ENCODE assay signal across 24 cellular contexts in genomic region chr3:184192889-184193288, GRCh38. TPM values are rescaled to one million over a fixed set of nuclear protein-coding genes. Genes with fewer than 3 reads are reported as not detected.
DNase-seq lines count a peak whose midpoint lies in the region; ATAC-seq and TF ChIP-seq lines count a peak whose summit lies in the region.
"Had no signal": no experiment of that assay in that cellular context is flagged by ENCODE, and none has a peak within 500 bp of the region (broad histone marks: within the 10 kb centered on the region; RNA-seq: fewer than 3 reads in every experiment).

No MANE protein-coding gene starts in this region.

- H3K4me3 Mint-ChIP-seq in activated T-cell treated with anti-CD3 and anti-CD28 coated beads, Interleukin-2, amount 50 U/mL, for 24 hours = no peak overlapping the region
- no peak overlapping the region for H3K4me3 Mint-ChIP-seq in stimulated activated naive B cell treated with anti-CD40 and anti-IgM and Interleukin-4, amounts not matched to agents 10 μg/mL and 1 μg/mL and 100 μg/mL, for 72 hours
- H3K4me3 Mint-ChIP-seq: CD14-positive monocyte; CD4-positive, alpha-beta T cell; CD8-positive, alpha-beta memory T cell; H9 had no signal

- H3K27me3 Mint-ChIP-seq in activated T-cell treated with anti-CD3 and anti-CD28 coated beads, Interleukin-2, amount 50 U/mL, for 24 hours = no peaks in the 10 kb centered on the region
- no peaks in the 10 kb centered on the region for H3K27me3 Mint-ChIP-seq in stimulated activated naive B cell treated with anti-CD40 and anti-IgM and Interleukin-4, amounts not matched to agents 10 μg/mL and 1 μg/mL and 100 μg/mL, for 72 hours
- H3K27me3 Mint-ChIP-seq: CD4-positive, alpha-beta T cell; CD8-positive, alpha-beta memory T cell had no signal

- TF ChIP-seq CTCF in osteoblast (IDR thresholded peaks at IDR 0.05; ENCODE audit: extremely low read depth, low read depth, low read length) (no peak), coronary artery (IDR thresholded peaks at IDR 0.05) (no peak)

- H3K27ac Mint-ChIP-seq in activated T-cell treated with anti-CD3 and anti-CD28 coated beads, Interleukin-2, amount 50 U/mL, for 24 hours = peak overlapping the region; percentile 41
- H3K27ac Mint-ChIP-seq in stimulated activated naive B cell treated with anti-CD40 and anti-IgM and Interleukin-4, amounts not matched to agents 10 μg/mL and 1 μg/mL and 100 μg/mL, for 72 hours = peak overlapping the region; percentile 20
- H3K27ac Mint-ChIP-seq: CD4-positive, alpha-beta T cell; H9 had no signal

- peaks cover 31% of the 10 kb centered on the region for H3K79me2 ChIP-seq in osteoblast (ENCODE audit: insufficient read depth, low read length)

- peaks cover 87% of the 10 kb centered on the region for H3K36me3 Mint-ChIP-seq in activated T-cell treated with anti-CD3 and anti-CD28 coated beads, Interleukin-2, amount 50 U/mL, for 24 hours (ENCODE audit: low read depth)
- peaks cover 34 to 57% of the 10 kb centered on the region in 2 donors for H3K36me3 Mint-ChIP-seq in stimulated activated naive B cell treated with anti-CD40 and anti-IgM and Interleukin-4, amounts not matched to agents 10 μg/mL and 1 μg/mL and 100 μg/mL, for 72 hours

- H3K4me3 ChIP-seq in H7 (ENCODE audit: insufficient read depth, low read depth, low read length) = no peak overlapping the region
- no peak overlapping the region for H3K4me3 ChIP-seq in osteoblast (ENCODE audit: insufficient read depth, low read length)
- H3K4me3 ChIP-seq in coronary artery = no peak overlapping the region
- H3K4me3 ChIP-seq: A549; BLaER1 treated with 17β-estradiol and CSF1 and Interleukin-3, amounts not matched to agents 10 nM and 100 nM; GM12878 had no signal

- no peak for ATAC-seq in stimulated activated naive B cell treated with anti-CD40 and anti-IgM and Interleukin-4, amounts not matched to agents 10 μg/mL and 1 μg/mL and 100 μg/mL, for 72 hours (replicated peaks)
- ATAC-seq: A549, GM12878, HCT116 had no signal

- peaks cover 44% of the 10 kb centered on the region for H3K36me3 ChIP-seq in H7 (replicated peaks; ENCODE audit: control insufficient read depth, insufficient read depth, low read length)
- H3K36me3 ChIP-seq in osteoblast (ENCODE audit: insufficient read depth, low read length) = peaks cover 85% of the 10 kb centered on the region

- H3K4me1 ChIP-seq in osteoblast (ENCODE audit: insufficient read depth, low read length) = no peaks in the 10 kb centered on the region
- H3K4me1 ChIP-seq: A549, BE2C had no signal

- peaks cover 13% of the 10 kb centered on the region for H3K4me1 Mint-ChIP-seq in activated T-cell treated with anti-CD3 and anti-CD28 coated beads, Interleukin-2, amount 50 U/mL, for 24 hours (ENCODE audit: low read depth)
- peaks cover 9 to 12% of the 10 kb centered on the region in 2 donors for H3K4me1 Mint-ChIP-seq in stimulated activated naive B cell treated with anti-CD40 and anti-IgM and Interleukin-4, amounts not matched to agents 10 μg/mL and 1 μg/mL and 100 μg/mL, for 72 hours
- H3K4me1 Mint-ChIP-seq: H9 had no signal

- no peak overlapping the region for H3K4me2 ChIP-seq in osteoblast (ENCODE audit: insufficient read depth, low read length)
- H3K4me2 ChIP-seq: A549; BLaER1 treated with 17β-estradiol and CSF1 and Interleukin-3, amounts not matched to agents 10 nM and 100 nM had no signal

- no peak overlapping the region for H2AFZ ChIP-seq in osteoblast (ENCODE audit: low read length)

- H3K9me3 Mint-ChIP-seq in activated T-cell treated with anti-CD3 and anti-CD28 coated beads, Interleukin-2, amount 50 U/mL, for 24 hours = no peaks in the 10 kb centered on the region
- no peaks in the 10 kb centered on the region for H3K9me3 Mint-ChIP-seq in stimulated activated naive B cell treated with anti-CD40 and anti-IgM and Interleukin-4, amounts not matched to agents 10 μg/mL and 1 μg/mL and 100 μg/mL, for 72 hours
- H3K9me3 Mint-ChIP-seq: CD14-positive monocyte; CD4-positive, alpha-beta T cell; CD8-positive, alpha-beta memory T cell; H9 had no signal

- no peak for DNase-seq in activated T-cell treated with anti-CD3 and anti-CD28 coated beads, Interleukin-2, amount 50 U/mL, for 24 hours
- no peak for DNase-seq in activated T-cell treated with anti-CD3 and anti-CD28 coated beads, Interleukin-2, amount 50 U/mL, for 1 hour
- DNase-seq in H7 (peak; percentile 30), osteoblast (ENCODE audit: insufficient read length, low spot score, missing footprints) (peak; percentile 44), SKM-1 treated with dmso at 0.1 percent for 144 hours (lab: John Stamatoyannopoulos, UW; ENCODE audit: unreplicated experiment) (no peak), coronary artery (ENCODE audit: low spot score) (no peak), hepatic stellate cell (ENCODE audit: low spot score) (no peak)
- DNase-seq in stimulated activated naive B cell treated with anti-CD40 and anti-IgM and Interleukin-4, amounts not matched to agents 10 μg/mL and 1 μg/mL and 100 μg/mL, for 72 hours = no peak
- DNase-seq: ACHN; AML-193; BE2C; CD4-positive, alpha-beta T cell; CD8-positive, alpha-beta memory T cell; DMS 273 treated with DMSO at 0.1 percent for 48 hours; DMS79; EL; GDM1; H9 had no signal

- peaks cover 24% of the 10 kb centered on the region for H4K20me1 ChIP-seq in osteoblast (ENCODE audit: insufficient read depth, low read length)

- no peaks in the 10 kb centered on the region for H3K9me3 ChIP-seq in osteoblast (ENCODE audit: low read depth, low read length)
- H3K9me3 ChIP-seq: A549; BE2C; BLaER1 treated with 17β-estradiol and CSF1 and Interleukin-3, amounts not matched to agents 10 nM and 100 nM had no signal

- H3K27ac ChIP-seq in osteoblast (ENCODE audit: low read depth, low read length) = no peak overlapping the region
- no peak overlapping the region for H3K27ac ChIP-seq in coronary artery
- H3K27ac ChIP-seq: 22Rv1; A549; BLaER1 treated with 17β-estradiol and CSF1 and Interleukin-3, amounts not matched to agents 10 nM and 100 nM had no signal

- no peaks in the 10 kb centered on the region for H3K27me3 ChIP-seq in H7 (ENCODE audit: control insufficient read depth, insufficient read depth, low read length)
- no peaks in the 10 kb centered on the region for H3K27me3 ChIP-seq in osteoblast (ENCODE audit: insufficient read depth, low read length)
- H3K27me3 ChIP-seq: BE2C; BLaER1 treated with 17β-estradiol and CSF1 and Interleukin-3, amounts not matched to agents 10 nM and 100 nM had no signal

RNA-seq across cellular contexts. Expression of gene ABCF3, which starts 6.9 kb away (rescaled TPM):
- total RNA-seq in H7 (2014; rRNA removed; shearing (Covaris generic)) = 31.1 and 38.8 TPM in 2 replicates
- total RNA-seq in osteoblast = 44.8 and 46.7 TPM in 2 replicates

RNA-seq across cellular contexts. Expression of gene AP2M1, which starts 18.2 kb away (rescaled TPM):
- total RNA-seq in H7 (2014; rRNA removed; shearing (Covaris generic)) = 567 and 667 TPM in 2 replicates
- total RNA-seq in osteoblast = 375 and 427 TPM in 2 replicates

RNA-seq across cellular contexts. Expression of gene VWA5B2, which starts 36.5 kb away (rescaled TPM):
- 0.41 TPM in 1 of 2 replicates, not detected in the other for total RNA-seq in H7 (2014; rRNA removed; shearing (Covaris generic))
- not detected in 2 replicates for total RNA-seq in osteoblast
- total RNA-seq: CD4-positive, alpha-beta T cell; GM12878 had no signal

RNA-seq across cellular contexts. Expression of gene DVL3, which starts 37.7 kb away (rescaled TPM):
- total RNA-seq in H7 (2014; rRNA removed; shearing (Covaris generic)) = 40.6 and 44.4 TPM in 2 replicates
- 51.6 and 60.4 TPM in 2 replicates for total RNA-seq in osteoblast

RNA-seq across cellular contexts. Expression of gene ALG3, which starts 55.9 kb away (rescaled TPM):
- 59.8 and 62.7 TPM in 2 replicates for total RNA-seq in H7 (2014; rRNA removed; shearing (Covaris generic))
- total RNA-seq in osteoblast = 26.8 and 28.9 TPM in 2 replicates

Comparison
In these comparisons a context has a peak if more than half of its experiments do, and no peak if none do; other contexts are left out.
1. DNase-seq: peak in H7 (single experiment) and osteoblast (single experiment); none in activated T-cell treated with anti-CD3 and anti-CD28 coated beads, Interleukin-2, amount 50 U/mL, for 24 hours (single experiment), activated T-cell treated with anti-CD3 and anti-CD28 coated beads, Interleukin-2, amount 50 U/mL, for 1 hour (single experiment), stimulated activated naive B cell treated with anti-CD40 and anti-IgM and Interleukin-4, amounts not matched to agents 10 μg/mL and 1 μg/mL and 100 μg/mL, for 72 hours (single experiment), SKM-1 treated with dmso at 0.1 percent for 144 hours (single experiment), coronary artery (single experiment) and hepatic stellate cell (single experiment).